Comparison of ENCODE assay signal across 9 cellular contexts in the genomic region with DNA sequence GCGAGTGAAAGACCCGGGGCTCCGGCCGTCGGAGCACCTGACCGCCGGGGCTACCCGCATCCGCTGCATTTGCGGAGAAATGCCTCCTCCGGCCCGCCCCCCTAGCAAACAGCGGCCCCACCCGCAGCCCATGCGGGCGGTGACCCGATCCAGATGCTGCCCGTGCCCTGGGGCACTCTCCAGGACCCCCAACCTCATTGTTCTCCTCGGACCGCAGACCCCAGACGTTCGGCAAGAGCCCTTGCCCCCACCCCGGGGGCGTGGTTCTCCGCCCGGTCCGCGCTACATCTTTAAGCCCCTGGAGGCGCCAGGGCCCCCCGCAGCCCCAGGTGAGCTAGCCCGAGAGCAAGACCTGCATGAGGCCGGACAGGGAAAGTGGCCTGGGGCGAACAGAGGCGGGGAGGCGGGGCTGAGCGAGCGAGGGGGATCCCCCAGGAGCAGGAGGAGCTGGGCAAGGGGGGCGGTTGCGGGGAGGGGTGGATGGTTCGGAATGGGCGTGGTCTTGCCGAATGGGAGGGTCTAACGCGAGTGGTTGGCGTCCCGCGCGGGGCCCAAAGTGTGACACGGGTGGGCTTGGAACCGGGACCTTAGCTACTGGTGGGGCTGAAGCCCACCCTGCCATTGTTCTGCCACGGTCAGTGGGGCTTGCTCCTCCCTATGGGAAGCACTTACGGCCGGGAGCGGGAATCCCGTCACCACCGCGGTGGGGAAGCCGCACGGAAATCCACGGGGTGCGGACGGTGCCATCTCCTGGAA. TPM values are rescaled to one million over a fixed set of nuclear protein-coding genes. Genes with fewer than 3 reads are reported as not detected.
DNase-seq lines count a peak whose midpoint lies in the region; ATAC-seq and TF ChIP-seq lines count a peak whose summit lies in the region.
"Had no signal": no experiment of that assay in that cellular context is flagged by ENCODE, and none has a peak within 500 bp of the region (broad histone marks: within the 10 kb centered on the region; RNA-seq: fewer than 3 reads in every experiment).

No MANE protein-coding gene starts in this region.

- H3K9me3 ChIP-seq in CD4-positive, CD25-positive, alpha-beta regulatory T cell (ENCODE audit: control insufficient read depth in 2 of 2, low read length in 2 of 2) = no peaks in the 10 kb centered on the region
- no peaks in the 10 kb centered on the region for H3K9me3 ChIP-seq in psoas muscle

- H3K27me3 Mint-ChIP-seq in CD4-positive, CD25-positive, alpha-beta regulatory T cell = peaks cover 41% of the 10 kb centered on the region
- H3K27me3 Mint-ChIP-seq in activated CD4-positive, alpha-beta T cell treated with anti-CD3 and anti-CD28 coated beads for 36 hours = peaks cover 11% of the 10 kb centered on the region

- WGBS in psoas muscle, 3 donors = 0 to 2% (median 2%) methylated on average over 58 to 62 of the region's 62 CpGs

- POLR2A ChIA-PET in activated CD4-positive, alpha-beta T cell treated with anti-CD3 and anti-CD28 coated beads for 36 hours (lab: Charles Lee) = interaction anchor here (0.9 kb wide), 1 partner anchor 38 kb away, joined by 3 read pairs; no protein-coding TSS in a partner anchor

- H3K4me3 ChIP-seq in CD4-positive, CD25-positive, alpha-beta regulatory T cell (ENCODE audit: low read depth, low read length) = no peak overlapping the region
- H3K4me3 ChIP-seq in psoas muscle = peak overlapping the region; percentile 48

- peaks cover 0 to 61% (median 35%) of the 10 kb centered on the region in 4 donors for H3K4me1 Mint-ChIP-seq in CD4-positive, CD25-positive, alpha-beta regulatory T cell
- peaks cover 32% of the 10 kb centered on the region for H3K4me1 Mint-ChIP-seq in activated CD4-positive, alpha-beta T cell treated with anti-CD3 and anti-CD28 coated beads for 36 hours

- peaks cover 3% of the 10 kb centered on the region for H3K36me3 Mint-ChIP-seq in CD4-positive, CD25-positive, alpha-beta regulatory T cell
- H3K36me3 Mint-ChIP-seq in activated CD4-positive, alpha-beta T cell treated with anti-CD3 and anti-CD28 coated beads for 36 hours (ENCODE audit: low read depth) = no peaks in the 10 kb centered on the region

- no peak for ATAC-seq in CD4-positive, CD25-positive, alpha-beta regulatory T cell (ENCODE audit: low read depth in 2 of 2)
- no peak for ATAC-seq in activated CD4-positive, alpha-beta T cell treated with anti-CD3 and anti-CD28 coated beads for 36 hours
- ATAC-seq in psoas muscle = no peak
- no peak for ATAC-seq in HG03280 (IDR thresholded peaks at IDR 0.05; ENCODE audit: unreplicated experiment)
- ATAC-seq in HG03175 (IDR thresholded peaks at IDR 0.05; ENCODE audit: unreplicated experiment) = no peak

- H3K9me3 Mint-ChIP-seq in CD4-positive, CD25-positive, alpha-beta regulatory T cell = no peaks in the 10 kb centered on the region
- no peaks in the 10 kb centered on the region for H3K9me3 Mint-ChIP-seq in activated CD4-positive, alpha-beta T cell treated with anti-CD3 and anti-CD28 coated beads for 36 hours (ENCODE audit: low read depth)

- peaks cover 39% of the 10 kb centered on the region for H3K4me1 ChIP-seq in CD4-positive, CD25-positive, alpha-beta regulatory T cell (ENCODE audit: control insufficient read depth, insufficient read depth, low read length, poor library complexity, severe bottlenecking)
- no peaks in the 10 kb centered on the region for H3K4me1 ChIP-seq in psoas muscle

- no peak for TF ChIP-seq CTCF in psoas muscle (IDR thresholded peaks at IDR 0.05)

- peak overlapping the region in 1 of 3 donors; percentile 55 for H3K27ac Mint-ChIP-seq in CD4-positive, CD25-positive, alpha-beta regulatory T cell
- no peak overlapping the region for H3K27ac Mint-ChIP-seq in activated CD4-positive, alpha-beta T cell treated with anti-CD3 and anti-CD28 coated beads for 36 hours

- H3K36me3 ChIP-seq in CD4-positive, CD25-positive, alpha-beta regulatory T cell (ENCODE audit: control insufficient read depth, insufficient read depth, low read length) = no peaks in the 10 kb centered on the region
- H3K36me3 ChIP-seq in psoas muscle (ENCODE audit: insufficient read depth in 1 of 2, low read depth in 1 of 2) = no peaks in the 10 kb centered on the region

- H3K27ac ChIP-seq in CD4-positive, CD25-positive, alpha-beta regulatory T cell (ENCODE audit: insufficient read depth, low read length, poor library complexity, severe bottlenecking) = no peak overlapping the region
- H3K27ac ChIP-seq in psoas muscle = no peak overlapping the region

- peak in 2 of 3 donors; percentile 27 to 53 for DNase-seq in CD4-positive, CD25-positive, alpha-beta regulatory T cell
- peak; percentile 63 for DNase-seq in activated CD4-positive, alpha-beta T cell treated with anti-CD3 and anti-CD28 coated beads for 36 hours
- peak; percentile 57 for DNase-seq in effector CD8-positive, alpha-beta T cell (lab: John Stamatoyannopoulos, UW)
- DNase-seq in psoas muscle (no peak), NCI-H1694 (lab: John Stamatoyannopoulos, UW) (no peak), NCI-H526 (lab: John Stamatoyannopoulos, UW) (no peak)
- DNase-seq: NCI-H1436 had no signal

- H3K27me3 ChIP-seq in CD4-positive, CD25-positive, alpha-beta regulatory T cell (ENCODE audit: control insufficient read depth, insufficient read depth, low read length) = no peaks in the 10 kb centered on the region
- H3K27me3 ChIP-seq in psoas muscle (ENCODE audit: insufficient read depth in 3 of 3, low read length in 2 of 3) = peaks cover 0 to 70% (median 15%) of the 10 kb centered on the region in 3 donors

- CTCF ChIA-PET in activated CD4-positive, alpha-beta T cell treated with anti-CD3 and anti-CD28 coated beads for 36 hours (lab: Charles Lee) = interaction anchor here (1.5 to 5.0 kb wide), 2 partner anchors 10 to 13 kb away, joined by 5 to 24 read pairs; partner anchors contain the start of gene ZNF683

- H3K4me3 Mint-ChIP-seq in CD4-positive, CD25-positive, alpha-beta regulatory T cell = peak overlapping the region in 3 of 4 donors; percentile 62 to 92 (median 84)
- peak overlapping the region; percentile 53 for H3K4me3 Mint-ChIP-seq in activated CD4-positive, alpha-beta T cell treated with anti-CD3 and anti-CD28 coated beads for 36 hours

- intact Hi-C loops in activated CD4-positive, alpha-beta T cell treated with anti-CD3 and anti-CD28 coated beads for 36 hours (cut with DNase I, micrococcal nuclease) = loop anchor here in 1 of 2 experiments (5.0 kb wide), 1 partner anchor 83 kb away; no protein-coding TSS in a partner anchor
- intact Hi-C loops in psoas muscle (cut with DNase I) = no loop called here

RNA-seq across cellular contexts. Expression of gene CRYBG2, which starts 6.3 kb away (rescaled TPM):
- 2.3 TPM for total RNA-seq in CD4-positive, CD25-positive, alpha-beta regulatory T cell
- 1 to 10 TPM in 3 of 4 donors, not detected in 1; 1.0 to 2.0 (median 1.3) TPM for polyA plus RNA-seq in CD4-positive, CD25-positive, alpha-beta regulatory T cell
- 1 to 10 TPM; 1.5 to 1.6 TPM for total RNA-seq in activated CD4-positive, alpha-beta T cell treated with anti-CD3 and anti-CD28 coated beads for 36 hours
- total RNA-seq in psoas muscle = 1 to 10 TPM in 1 of 4 donors, under 1 TPM in 1, not detected in 2; 0.56 to 2.9 TPM
- under 1 TPM in 1 of 3 donors, not detected in 2; 0.01 TPM for polyA plus RNA-seq in psoas muscle

RNA-seq across cellular contexts. Expression of gene ZNF683, which starts 12.3 kb away (rescaled TPM):
- not detected for total RNA-seq in CD4-positive, CD25-positive, alpha-beta regulatory T cell
- under 1 TPM in 2 of 4 donors, not detected in 2; 0.25 to 0.55 TPM for polyA plus RNA-seq in CD4-positive, CD25-positive, alpha-beta regulatory T cell
- not detected for total RNA-seq in activated CD4-positive, alpha-beta T cell treated with anti-CD3 and anti-CD28 coated beads for 36 hours
- not detected for total RNA-seq in psoas muscle
- under 1 TPM in 1 of 3 donors, not detected in 2; 0.06 TPM for polyA plus RNA-seq in psoas muscle

RNA-seq across cellular contexts. Expression of gene CD52, which starts 42.5 kb away (rescaled TPM):
- total RNA-seq in CD4-positive, CD25-positive, alpha-beta regulatory T cell = 1,528 TPM
- over 10,000 TPM in 2 of 4 donors, 1,000 to 10,000 TPM in 2; 9,467 to 12,173 (median 10,919) TPM for polyA plus RNA-seq in CD4-positive, CD25-positive, alpha-beta regulatory T cell
- 100 to 1,000 TPM; 216 to 217 TPM for total RNA-seq in activated CD4-positive, alpha-beta T cell treated with anti-CD3 and anti-CD28 coated beads for 36 hours
- total RNA-seq in psoas muscle = 1 to 10 TPM; 2.1 to 4.2 (median 4.1) TPM
- polyA plus RNA-seq in psoas muscle = 1 to 10 TPM; 2.9 to 3.9 (median 3.6) TPM

RNA-seq across cellular contexts. Expression of gene LIN28A, which starts 50.4 kb away (rescaled TPM):
- total RNA-seq in CD4-positive, CD25-positive, alpha-beta regulatory T cell = not detected
- polyA plus RNA-seq in CD4-positive, CD25-positive, alpha-beta regulatory T cell = not detected
- not detected for total RNA-seq in activated CD4-positive, alpha-beta T cell treated with anti-CD3 and anti-CD28 coated beads for 36 hours
- total RNA-seq in psoas muscle = not detected
- not detected for polyA plus RNA-seq in psoas muscle

RNA-seq across cellular contexts. Expression of gene UBXN11, which starts 53.8 kb away (rescaled TPM):
- 30.8 TPM for total RNA-seq in CD4-positive, CD25-positive, alpha-beta regulatory T cell
- 10 to 100 TPM in 3 of 4 donors, 1 to 10 TPM in 1; 8.1 to 15.2 (median 11.0) TPM for polyA plus RNA-seq in CD4-positive, CD25-positive, alpha-beta regulatory T cell
- 10 to 100 TPM; 19.4 to 22.2 TPM for total RNA-seq in activated CD4-positive, alpha-beta T cell treated with anti-CD3 and anti-CD28 coated beads for 36 hours
- total RNA-seq in psoas muscle = 1 to 10 TPM; 3.5 to 7.0 (median 3.9) TPM
- polyA plus RNA-seq in psoas muscle = 1 to 10 TPM; 3.9 to 6.8 (median 5.8) TPM

Comparison
In these comparisons a context has a peak if more than half of its experiments do, and no peak if none do; other contexts are left out.
1. DNase-seq: peak in CD4-positive, CD25-positive, alpha-beta regulatory T cell (2 of 3), activated CD4-positive, alpha-beta T cell treated with anti-CD3 and anti-CD28 coated beads for 36 hours (single experiment) and effector CD8-positive, alpha-beta T cell (single experiment); none in psoas muscle (0 of 2), NCI-H1694 (single experiment) and NCI-H526 (0 of 2).
2. RNA of gene CD52, which starts 42.5 kb away (total RNA-seq): 1,528 TPM in CD4-positive, CD25-positive, alpha-beta regulatory T cell (single experiment) and 216 to 217 TPM in activated CD4-positive, alpha-beta T cell treated with anti-CD3 and anti-CD28 coated beads for 36 hours; 2.1 to 4.2 TPM in psoas muscle; every median in the first group is over 10 times any median in the second.